8 cellular contexts compared by ENCODE assay signal in genomic region chr1:32611859-32612188, GRCh38. TPM values are rescaled to one million over a fixed set of nuclear protein-coding genes. Genes with fewer than 3 reads are reported as not detected.
DNase-seq lines count a peak whose midpoint lies in the region; ATAC-seq, FAIRE-seq and TF ChIP-seq lines count a peak whose summit lies in the region.

No MANE protein-coding gene starts in this region.

- H3K36me3 Mint-ChIP-seq in T-helper 2 cell treated with Interferon-gamma antibody and Interleukin-4, amounts not matched to agents 5 μg/mL and 100 μg/mL, for 36 hours (ENCODE audit: low read depth), result no peaks in the 10 kb centered on the region
- no peaks in the 10 kb centered on the region for H3K36me3 Mint-ChIP-seq in activated T-helper 2 cell treated with anti-CD3 and anti-CD28 coated beads, Interferon-gamma antibody, Interleukin-2, Interleukin-4, amounts not matched to agents 10 μg/mL and 5 μg/mL and 100 μg/mL, durations not matched to agents 14 hours and 24 hours and 36 hours (ENCODE audit: low read depth)

- no peak for TF ChIP-seq CTCF in keratinocyte (optimal IDR thresholded peaks at IDR 0.05 in 1 of 3, IDR thresholded peaks at IDR 0.05 in 1 of 3, conservative IDR thresholded peaks at IDR 0.05 in 1 of 3; ENCODE audit: extremely low read depth in 1 of 3, insufficient read depth in 2 of 3, low read length in 3 of 3)

- no peaks in the 10 kb centered on the region for H3K9me3 ChIP-seq in keratinocyte (ENCODE audit: control insufficient read depth, low read depth, low read length)
- no peaks in the 10 kb centered on the region for H3K9me3 ChIP-seq in stomach smooth muscle (ENCODE audit: control insufficient read depth in 2 of 2, low read length in 2 of 2)

- no peak for DNase-seq in T-helper 2 cell treated with Interferon-gamma antibody and Interleukin-4, amounts not matched to agents 5 μg/mL and 100 μg/mL, for 36 hours (ENCODE audit: low spot score)
- DNase-seq in T-helper 2 cell (no peak), keratinocyte (ENCODE audit: low read depth, low spot score) (no peak), activated gamma-delta T cell (lab: John Stamatoyannopoulos, UW) (no peak)
- no peak for DNase-seq in activated T-helper 2 cell treated with anti-CD3 and anti-CD28 coated beads, Interferon-gamma antibody, Interleukin-2, Interleukin-4, amounts not matched to agents 10 μg/mL and 5 μg/mL and 100 μg/mL, durations not matched to agents 14 hours and 24 hours and 36 hours (ENCODE audit: low spot score)
- DNase-seq in stimulated activated CD4-positive, alpha-beta T cell treated with anti-CD3 and anti-CD28 coated beads, Interleukin-2, amount 100 ng/mL, for 48 hours, result no peak

- no peaks in the 10 kb centered on the region for H4K20me1 ChIP-seq in keratinocyte (ENCODE audit: control insufficient read depth, extremely low read depth, insufficient read depth, low read length)

- H3K4me1 Mint-ChIP-seq in T-helper 2 cell treated with Interferon-gamma antibody and Interleukin-4, amounts not matched to agents 5 μg/mL and 100 μg/mL, for 36 hours (ENCODE audit: low read depth), result peaks cover 8% of the 10 kb centered on the region
- peaks cover 2% of the 10 kb centered on the region for H3K4me1 Mint-ChIP-seq in activated T-helper 2 cell treated with anti-CD3 and anti-CD28 coated beads, Interferon-gamma antibody, Interleukin-2, Interleukin-4, amounts not matched to agents 10 μg/mL and 5 μg/mL and 100 μg/mL, durations not matched to agents 14 hours and 24 hours and 36 hours (ENCODE audit: low read depth)

- peaks cover 4% of the 10 kb centered on the region for H3K4me1 ChIP-seq in keratinocyte (ENCODE audit: control insufficient read depth, extremely low read depth, insufficient read depth, low read length)
- peaks cover 7% of the 10 kb centered on the region for H3K4me1 ChIP-seq in stomach smooth muscle (ENCODE audit: control insufficient read depth, insufficient read depth, low read length)

- peak overlapping the region; percentile 55 for H3K4me3 Mint-ChIP-seq in T-helper 2 cell treated with Interferon-gamma antibody and Interleukin-4, amounts not matched to agents 5 μg/mL and 100 μg/mL, for 36 hours
- peak overlapping the region; percentile 67 for H3K4me3 Mint-ChIP-seq in activated T-helper 2 cell treated with anti-CD3 and anti-CD28 coated beads, Interferon-gamma antibody, Interleukin-2, Interleukin-4, amounts not matched to agents 10 μg/mL and 5 μg/mL and 100 μg/mL, durations not matched to agents 14 hours and 24 hours and 36 hours (ENCODE audit: low read depth)

- no peaks in the 10 kb centered on the region for H3K79me2 ChIP-seq in keratinocyte (ENCODE audit: control insufficient read depth, insufficient read depth, low read length)

- H3K36me3 ChIP-seq in keratinocyte (ENCODE audit: control insufficient read depth in 2 of 2, extremely low read depth in 1 of 2, insufficient read depth in 2 of 2, low read length in 2 of 2) (no peaks in the 10 kb centered on the region), stomach smooth muscle (ENCODE audit: control insufficient read depth in 2 of 2, insufficient read depth in 2 of 2, low read length in 2 of 2) (no peaks in the 10 kb centered on the region)

- H3K27me3 Mint-ChIP-seq in T-helper 2 cell treated with Interferon-gamma antibody and Interleukin-4, amounts not matched to agents 5 μg/mL and 100 μg/mL, for 36 hours (ENCODE audit: low read depth), result no peaks in the 10 kb centered on the region
- no peaks in the 10 kb centered on the region for H3K27me3 Mint-ChIP-seq in activated T-helper 2 cell treated with anti-CD3 and anti-CD28 coated beads, Interferon-gamma antibody, Interleukin-2, Interleukin-4, amounts not matched to agents 10 μg/mL and 5 μg/mL and 100 μg/mL, durations not matched to agents 14 hours and 24 hours and 36 hours (ENCODE audit: low read depth)

- no peak overlapping the region for H3K27ac Mint-ChIP-seq in T-helper 2 cell treated with Interferon-gamma antibody and Interleukin-4, amounts not matched to agents 5 μg/mL and 100 μg/mL, for 36 hours
- no peak overlapping the region for H3K27ac Mint-ChIP-seq in activated T-helper 2 cell treated with anti-CD3 and anti-CD28 coated beads, Interferon-gamma antibody, Interleukin-2, Interleukin-4, amounts not matched to agents 10 μg/mL and 5 μg/mL and 100 μg/mL, durations not matched to agents 14 hours and 24 hours and 36 hours

- ATAC-seq in HG03097 (IDR thresholded peaks at IDR 0.05; ENCODE audit: low FRiP score, unreplicated experiment), result no peak

- H3K4me3 ChIP-seq in keratinocyte (ENCODE audit: control insufficient read depth in 2 of 3, extremely low read depth in 1 of 3, insufficient read depth in 2 of 3, low read depth in 1 of 3, low read length in 3 of 3) (peak overlapping the region; percentile 45 to 79 (median 67)), stomach smooth muscle (ENCODE audit: low read length in 2 of 2) (peak overlapping the region; percentile 69 to 78)

- no peak for FAIRE-seq in keratinocyte (lab: Jason Lieb, UNC)

- H3K9ac ChIP-seq in keratinocyte (ENCODE audit: control insufficient read depth, extremely low read depth, insufficient read depth, low read length) (peak overlapping the region; percentile 62), stomach smooth muscle (ENCODE audit: low read length in 2 of 2) (peak overlapping the region; percentile 57 to 69)

- H3K9me1 ChIP-seq in keratinocyte (ENCODE audit: control insufficient read depth, extremely low read depth, insufficient read depth, low read length), result no peaks in the 10 kb centered on the region

- peak overlapping the region; percentile 89 for H3K4me2 ChIP-seq in keratinocyte (ENCODE audit: control insufficient read depth, extremely low read depth, insufficient read depth, low read depth, low read length)

- H3K27me3 ChIP-seq in keratinocyte (ENCODE audit: control insufficient read depth, extremely low read depth, insufficient read depth, low read length), result no peaks in the 10 kb centered on the region
- H3K27me3 ChIP-seq in stomach smooth muscle (ENCODE audit: control insufficient read depth in 1 of 2, insufficient read depth in 2 of 2, low read length in 2 of 2), result no peaks in the 10 kb centered on the region

- intact Hi-C loops in activated T-helper 2 cell treated with anti-CD3 and anti-CD28 coated beads, Interferon-gamma antibody, Interleukin-2, Interleukin-4, amounts not matched to agents 10 μg/mL and 5 μg/mL and 100 μg/mL, durations not matched to agents 14 hours and 24 hours and 36 hours (cut with micrococcal nuclease), result loop anchor here (10.0 kb wide), 1 partner anchor 87 kb away; no protein-coding TSS in a partner anchor

- dilution Hi-C loops in keratinocyte (cut with MboI; ENCODE audit: extremely low pct_ligation_motif_present, low sequenced_read_pairs), result no loop called here

- H3K27ac ChIP-seq in keratinocyte (ENCODE audit: control insufficient read depth, insufficient read depth, low read length), result peak overlapping the region; percentile 26
- no peak overlapping the region for H3K27ac ChIP-seq in stomach smooth muscle (ENCODE audit: low read length)

- H3K9me3 Mint-ChIP-seq in T-helper 2 cell treated with Interferon-gamma antibody and Interleukin-4, amounts not matched to agents 5 μg/mL and 100 μg/mL, for 36 hours, result no peaks in the 10 kb centered on the region
- H3K9me3 Mint-ChIP-seq in activated T-helper 2 cell treated with anti-CD3 and anti-CD28 coated beads, Interferon-gamma antibody, Interleukin-2, Interleukin-4, amounts not matched to agents 10 μg/mL and 5 μg/mL and 100 μg/mL, durations not matched to agents 14 hours and 24 hours and 36 hours, result no peaks in the 10 kb centered on the region

- peak overlapping the region; percentile 94 for H2AFZ ChIP-seq in keratinocyte (ENCODE audit: control insufficient read depth, low read length)

RNA-seq across cellular contexts. Expression of gene ZBTB8OS, which starts 38.5 kb away (rescaled TPM):
- 48.0 and 49.8 TPM in 2 replicates for total RNA-seq in activated T-helper 2 cell treated with anti-CD3 and anti-CD28 coated beads, Interferon-gamma antibody, Interleukin-2, Interleukin-4, amounts not matched to agents 10 μg/mL and 5 μg/mL and 100 μg/mL, durations not matched to agents 14 hours and 24 hours and 36 hours
- 66.8 to 87.5 TPM (median 69.1 TPM) in 3 replicates for polyA plus RNA-seq in keratinocyte
- polyA plus RNA-seq in keratinocyte (2011; ENCODE audit: low read depth), result 29.4 TPM
- 82.7 and 141 TPM in 2 replicates for polyA plus RNA-seq in keratinocyte (2011; cell fraction: cytosol; rRNA removed)
- polyA plus RNA-seq in keratinocyte (2011; cell fraction: nucleus; rRNA removed), result 44.8 and 57.2 TPM in 2 replicates
- polyA plus RNA-seq in keratinocyte (2012; ENCODE audit: low replicate concordance), result 53.1 and 65.1 TPM in 2 replicates
- polyA minus RNA-seq in keratinocyte, result 14.8 to 35.9 TPM (median 20.4 TPM) in 3 replicates
- polyA minus RNA-seq in keratinocyte (2011; cell fraction: cytosol; rRNA and poly(A)+ RNA removed), result 14.0 TPM
- polyA minus RNA-seq in keratinocyte (2011; cell fraction: nucleus; rRNA and poly(A)+ RNA removed), result 8.1 and 18.2 TPM in 2 replicates

RNA-seq across cellular contexts. Expression of gene RBBP4, which starts 39.2 kb away (rescaled TPM):
- total RNA-seq in activated T-helper 2 cell treated with anti-CD3 and anti-CD28 coated beads, Interferon-gamma antibody, Interleukin-2, Interleukin-4, amounts not matched to agents 10 μg/mL and 5 μg/mL and 100 μg/mL, durations not matched to agents 14 hours and 24 hours and 36 hours, result 325 TPM in 2 replicates
- 37.6 to 87.4 TPM (median 61.5 TPM) in 3 replicates for polyA plus RNA-seq in keratinocyte
- polyA plus RNA-seq in keratinocyte (2011; ENCODE audit: low read depth), result 24.4 TPM
- 43.6 and 72.7 TPM in 2 replicates for polyA plus RNA-seq in keratinocyte (2011; cell fraction: cytosol; rRNA removed)
- 67.7 and 68.1 TPM in 2 replicates for polyA plus RNA-seq in keratinocyte (2011; cell fraction: nucleus; rRNA removed)
- 53.7 and 79.4 TPM in 2 replicates for polyA plus RNA-seq in keratinocyte (2012; ENCODE audit: low replicate concordance)
- 59.9 to 118 TPM (median 61.3 TPM) in 3 replicates for polyA minus RNA-seq in keratinocyte
- 35.9 TPM for polyA minus RNA-seq in keratinocyte (2011; cell fraction: cytosol; rRNA and poly(A)+ RNA removed)
- 27.1 and 64.3 TPM in 2 replicates for polyA minus RNA-seq in keratinocyte (2011; cell fraction: nucleus; rRNA and poly(A)+ RNA removed)
